Comparison of ENCODE assay signal across 1 cellular context in genomic region chr1:8439015-8439702, GRCh38.
A peak's percentile ranks its signal among the peaks of the same experiment; 100 is the strongest.
TF ChIP-seq lines count a peak whose summit lies in the region.

No MANE protein-coding gene starts in this region.

TF ChIP-seq in HEK293, 187 proteins besides CTCF, POLR2A, EP300 and RAD21 (continued from another document and continues in another):
- peak; percentile 59 for TF ChIP-seq ZNF600 (tag by site-specific recombination; IDR thresholded peaks at IDR 0.05)
- no peak for TF ChIP-seq ZNF785 (tag by site-specific recombination; IDR thresholded peaks at IDR 0.05)
- no peak for TF ChIP-seq ZNF16 (tag by site-specific recombination; IDR thresholded peaks at IDR 0.05; ENCODE audit: low read depth)
- TF ChIP-seq ZBTB21 (tag by site-specific recombination; IDR thresholded peaks at IDR 0.05): peak; percentile 56; the same call in 1 of the 2 replicates
- peak; percentile 98 for TF ChIP-seq ZNF561 (tag by site-specific recombination; IDR thresholded peaks at IDR 0.05; ENCODE audit: borderline replicate concordance)
- peak; percentile 99 for TF ChIP-seq GLI2 (tag by site-specific recombination; IDR thresholded peaks at IDR 0.05; ENCODE audit: borderline replicate concordance, low read depth)
- TF ChIP-seq ZNF280C (tag by site-specific recombination; IDR thresholded peaks at IDR 0.05): no peak
- TF ChIP-seq TRIM28 (IDR thresholded peaks at IDR 0.05; ENCODE audit: borderline replicate concordance, low read length): peak; percentile 98
- TF ChIP-seq ZNF677 (tag by site-specific recombination; IDR thresholded peaks at IDR 0.05): no peak
- peak; percentile 40; the same call in 1 of the 2 replicates for TF ChIP-seq ZFP3 (tag by site-specific recombination; IDR thresholded peaks at IDR 0.05; ENCODE audit: low read depth)
- TF ChIP-seq MZF1 (tag by site-specific recombination; IDR thresholded peaks at IDR 0.05; ENCODE audit: borderline replicate concordance): peak; percentile 73; the same call in 1 of the 2 replicates
- TF ChIP-seq GLI4 (tag by site-specific recombination; IDR thresholded peaks at IDR 0.05): no peak
- no peak for TF ChIP-seq HOXD13 (CRISPR knock-in tag; IDR thresholded peaks at IDR 0.05; ENCODE audit: borderline replicate concordance)
- no peak for TF ChIP-seq ZNF174 (tag by site-specific recombination; IDR thresholded peaks at IDR 0.05)
- TF ChIP-seq KLF1 (tag by site-specific recombination; IDR thresholded peaks at IDR 0.05): peak; percentile 71
- TF ChIP-seq ZNF24 (tag by site-specific recombination; IDR thresholded peaks at IDR 0.05): peak; percentile 91; the same call in 1 of the 2 replicates
- no peak for TF ChIP-seq ZNF549 (tag by site-specific recombination; IDR thresholded peaks at IDR 0.05)
- peak; percentile 71 for TF ChIP-seq ZNF639 (tag by site-specific recombination; IDR thresholded peaks at IDR 0.05)
- no peak; the same call in 1 of the 2 replicates for TF ChIP-seq ZNF76 (tag by site-specific recombination; IDR thresholded peaks at IDR 0.05; ENCODE audit: borderline replicate concordance, low read depth)
- TF ChIP-seq ZNF544 (tag by site-specific recombination; IDR thresholded peaks at IDR 0.05): no peak
- no peak for TF ChIP-seq ZNF521 (tag by site-specific recombination; IDR thresholded peaks at IDR 0.05)
- no peak for TF ChIP-seq ZNF510 (tag by site-specific recombination; IDR thresholded peaks at IDR 0.05; ENCODE audit: insufficient replicate concordance)
- no peak for TF ChIP-seq ZNF658 (tag by site-specific recombination; IDR thresholded peaks at IDR 0.05)
- no peak for TF ChIP-seq ZNF704 (tag by site-specific recombination; IDR thresholded peaks at IDR 0.05)
- peak; percentile 83 for TF ChIP-seq KLF8 (tag by site-specific recombination; IDR thresholded peaks at IDR 0.05)
- TF ChIP-seq TSHZ1 (tag by site-specific recombination; IDR thresholded peaks at IDR 0.05; ENCODE audit: borderline replicate concordance): peak; percentile 92; the same call in 1 of the 2 replicates
- TF ChIP-seq ZNF138 (tag by site-specific recombination; IDR thresholded peaks at IDR 0.05; ENCODE audit: borderline replicate concordance): no peak
- TF ChIP-seq ZNF266 (tag by site-specific recombination; IDR thresholded peaks at IDR 0.05; ENCODE audit: low read depth): no peak
- peak; percentile 42; the same call in 1 of the 2 replicates for TF ChIP-seq GLIS2 (tag by site-specific recombination; IDR thresholded peaks at IDR 0.05)
- no peak for TF ChIP-seq ZNF211 (tag by site-specific recombination; IDR thresholded peaks at IDR 0.05; ENCODE audit: low read depth)
- no peak for TF ChIP-seq ZNF548 (tag by site-specific recombination; IDR thresholded peaks at IDR 0.05)
- no peak for TF ChIP-seq ZNF23 (tag by site-specific recombination; IDR thresholded peaks at IDR 0.05; ENCODE audit: borderline replicate concordance)
- TF ChIP-seq ZFP37 (tag by site-specific recombination; IDR thresholded peaks at IDR 0.05): 0 out of 2 replicates have a peak, but pooled peaks have one; percentile 23
- 0 out of 2 replicates have a peak, but pooled peaks have one; percentile 65 for TF ChIP-seq ZNF558 (tag by site-specific recombination; IDR thresholded peaks at IDR 0.05)
- 0 out of 2 replicates have a peak, but pooled peaks have one; percentile 10 for TF ChIP-seq ZSCAN4 (tag by site-specific recombination; IDR thresholded peaks at IDR 0.05)
- no peak for TF ChIP-seq ZNF433 (tag by site-specific recombination; IDR thresholded peaks at IDR 0.05; ENCODE audit: low read depth)
- peak; percentile 52; the same call in 1 of the 2 replicates for TF ChIP-seq ZNF626 (tag by site-specific recombination; IDR thresholded peaks at IDR 0.05)
- TF ChIP-seq ZNF404 (tag by site-specific recombination; IDR thresholded peaks at IDR 0.05): no peak
- TF ChIP-seq ZBTB11 (tag by site-specific recombination; conservative IDR thresholded peaks at IDR 0.05; ENCODE audit: low read depth): no peak
- TF ChIP-seq GFI1B (tag by site-specific recombination; IDR thresholded peaks at IDR 0.05): peak; percentile 97
- no peak for TF ChIP-seq ZNF239 (tag by site-specific recombination; IDR thresholded peaks at IDR 0.05)
- TF ChIP-seq ZNF391 (tag by site-specific recombination; IDR thresholded peaks at IDR 0.05; ENCODE audit: borderline replicate concordance, low read depth): peak; percentile 93; the same call in 1 of the 2 replicates
- no peak for TF ChIP-seq ZSCAN18 (tag by site-specific recombination; IDR thresholded peaks at IDR 0.05)
- TF ChIP-seq ZBTB10 (tag by site-specific recombination; IDR thresholded peaks at IDR 0.05): no peak
- TF ChIP-seq ZBTB1 (tag by site-specific recombination; IDR thresholded peaks at IDR 0.05): no peak
- TF ChIP-seq ZNF610 (tag by site-specific recombination; IDR thresholded peaks at IDR 0.05; ENCODE audit: borderline replicate concordance): peak; percentile 78
- peak; percentile 100 for TF ChIP-seq ZNF843 (tag by site-specific recombination; IDR thresholded peaks at IDR 0.05)
